In genomic region chr6:48834706-48835105, GRCh38 we compare ENCODE assay signal across 22 cellular contexts.
A peak's percentile ranks its signal among the peaks of the same experiment; 100 is the strongest.
DNase-seq lines count a peak whose midpoint lies in the region; ATAC-seq and TF ChIP-seq lines count a peak whose summit lies in the region.
"Had no signal": no experiment of that assay in that cellular context is flagged by ENCODE, and none has a peak within 500 bp of the region (broad histone marks: within the 10 kb centered on the region; RNA-seq: fewer than 3 reads in every experiment).

No MANE protein-coding gene starts in this region.

- peak; percentile 20 for DNase-seq in EL
- DNase-seq in LHCN-M2 (ENCODE audit: low read depth) = peak; percentile 46
- DNase-seq in cardiac fibroblast (ENCODE audit: low read depth in 2 of 2) = peak; percentile 52 to 55
- peak; percentile 16 for DNase-seq in myocyte (ENCODE audit: low read depth)
- DNase-seq in T-helper 2 cell = no peak
- no peak for DNase-seq in NCI-H2029 treated with DMSO at 0.1 percent for 48 hours (lab: John Stamatoyannopoulos, UW)
- DNase-seq: activated CD4-positive, alpha-beta T cell treated with anti-CD3 and anti-CD28 coated beads for 4 hours; activated gamma-delta T cell; activated naive CD8-positive, alpha-beta T cell treated with anti-CD3 and anti-CD28 coated beads, Interleukin-2, amount 50 U/mL, for 24 hours; activated T-cell treated with anti-CD3 and anti-CD28 coated beads, Interleukin-2, amount 50 U/mL, for 24 hours; body of pancreas; foreskin melanocyte; NCI-H187 treated with DMSO at 0.1 percent for 48 hours; NCI-H2227 treated with DMSO at 0.1 percent for 48 hours; NCI-H748 treated with DMSO at 0.1 percent for 48 hours; right lobe of liver; stimulated activated CD4-positive, alpha-beta T cell treated with anti-CD3 and anti-CD28 coated beads, Interleukin-4, amount 100 ng/mL, for 4 hours had no signal

- no peak for ATAC-seq in GM19328 (IDR thresholded peaks at IDR 0.05; ENCODE audit: unreplicated experiment)
- ATAC-seq: activated naive CD8-positive, alpha-beta T cell treated with anti-CD3 and anti-CD28 coated beads, Interleukin-2, amount 50 U/mL, for 24 hours; body of pancreas; right lobe of liver; stimulated activated memory B cell treated with anti-CD40 and anti-IgM and Interleukin-4, amounts not matched to agents 10 μg/mL and 1 μg/mL and 100 μg/mL, for 72 hours had no signal

- no peak overlapping the region for H3K4me3 ChIP-seq in cardiac fibroblast (replicated peaks in 1 of 2; ENCODE audit: low read depth in 2 of 2, low read length in 2 of 2)
- H3K4me3 ChIP-seq: body of pancreas, hepatocyte, neural progenitor cell, right lobe of liver, suprapubic skin had no signal

- TF ChIP-seq CTCF in cardiac fibroblast (IDR thresholded peaks at IDR 0.05; ENCODE audit: low read depth, low read length) = no peak

Comparison
In these comparisons a context has a peak if more than half of its experiments do, and no peak if none do; other contexts are left out.
1. DNase-seq: peak in EL (single experiment), LHCN-M2 (single experiment), cardiac fibroblast (2 of 2) and myocyte (single experiment); none in T-helper 2 cell (0 of 5) and NCI-H2029 treated with DMSO at 0.1 percent for 48 hours (single experiment).